ENCODE assay signal across 1 cellular context in the genomic region with DNA sequence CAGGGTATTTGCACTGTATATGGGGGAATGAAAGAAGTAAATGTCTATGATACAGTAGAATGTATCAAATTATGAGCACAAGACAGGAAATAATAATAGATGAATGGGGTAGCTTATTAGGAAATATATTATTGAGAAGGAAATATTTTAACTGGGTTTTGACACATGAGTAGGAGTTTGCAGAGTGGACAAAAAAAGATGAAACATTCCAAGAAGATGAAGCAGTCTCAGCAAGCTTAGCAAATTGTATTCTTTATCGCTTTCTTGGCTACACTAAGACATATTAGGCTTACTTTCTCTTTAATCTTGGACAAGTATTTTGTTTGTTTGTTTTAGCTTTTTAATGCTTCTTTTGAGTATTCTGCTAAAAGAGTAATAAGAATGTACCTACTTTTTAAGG.
TF ChIP-seq lines count a peak whose summit lies in the region.

No MANE protein-coding gene starts in this region.

TF ChIP-seq in HCT116, 20 proteins besides CTCF, POLR2A, EP300 and RAD21 (continued from another document):
- TF ChIP-seq, protein P1, sequence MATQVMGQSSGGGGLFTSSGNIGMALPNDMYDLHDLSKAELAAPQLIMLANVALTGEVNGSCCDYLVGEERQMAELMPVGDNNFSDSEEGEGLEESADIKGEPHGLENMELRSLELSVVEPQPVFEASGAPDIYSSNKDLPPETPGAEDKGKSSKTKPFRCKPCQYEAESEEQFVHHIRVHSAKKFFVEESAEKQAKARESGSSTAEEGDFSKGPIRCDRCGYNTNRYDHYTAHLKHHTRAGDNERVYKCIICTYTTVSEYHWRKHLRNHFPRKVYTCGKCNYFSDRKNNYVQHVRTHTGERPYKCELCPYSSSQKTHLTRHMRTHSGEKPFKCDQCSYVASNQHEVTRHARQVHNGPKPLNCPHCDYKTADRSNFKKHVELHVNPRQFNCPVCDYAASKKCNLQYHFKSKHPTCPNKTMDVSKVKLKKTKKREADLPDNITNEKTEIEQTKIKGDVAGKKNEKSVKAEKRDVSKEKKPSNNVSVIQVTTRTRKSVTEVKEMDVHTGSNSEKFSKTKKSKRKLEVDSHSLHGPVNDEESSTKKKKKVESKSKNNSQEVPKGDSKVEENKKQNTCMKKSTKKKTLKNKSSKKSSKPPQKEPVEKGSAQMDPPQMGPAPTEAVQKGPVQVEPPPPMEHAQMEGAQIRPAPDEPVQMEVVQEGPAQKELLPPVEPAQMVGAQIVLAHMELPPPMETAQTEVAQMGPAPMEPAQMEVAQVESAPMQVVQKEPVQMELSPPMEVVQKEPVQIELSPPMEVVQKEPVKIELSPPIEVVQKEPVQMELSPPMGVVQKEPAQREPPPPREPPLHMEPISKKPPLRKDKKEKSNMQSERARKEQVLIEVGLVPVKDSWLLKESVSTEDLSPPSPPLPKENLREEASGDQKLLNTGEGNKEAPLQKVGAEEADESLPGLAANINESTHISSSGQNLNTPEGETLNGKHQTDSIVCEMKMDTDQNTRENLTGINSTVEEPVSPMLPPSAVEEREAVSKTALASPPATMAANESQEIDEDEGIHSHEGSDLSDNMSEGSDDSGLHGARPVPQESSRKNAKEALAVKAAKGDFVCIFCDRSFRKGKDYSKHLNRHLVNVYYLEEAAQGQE (IDR thresholded peaks at IDR 0.05; ENCODE audit: low read depth) = no peak
- TF ChIP-seq, protein P2, sequence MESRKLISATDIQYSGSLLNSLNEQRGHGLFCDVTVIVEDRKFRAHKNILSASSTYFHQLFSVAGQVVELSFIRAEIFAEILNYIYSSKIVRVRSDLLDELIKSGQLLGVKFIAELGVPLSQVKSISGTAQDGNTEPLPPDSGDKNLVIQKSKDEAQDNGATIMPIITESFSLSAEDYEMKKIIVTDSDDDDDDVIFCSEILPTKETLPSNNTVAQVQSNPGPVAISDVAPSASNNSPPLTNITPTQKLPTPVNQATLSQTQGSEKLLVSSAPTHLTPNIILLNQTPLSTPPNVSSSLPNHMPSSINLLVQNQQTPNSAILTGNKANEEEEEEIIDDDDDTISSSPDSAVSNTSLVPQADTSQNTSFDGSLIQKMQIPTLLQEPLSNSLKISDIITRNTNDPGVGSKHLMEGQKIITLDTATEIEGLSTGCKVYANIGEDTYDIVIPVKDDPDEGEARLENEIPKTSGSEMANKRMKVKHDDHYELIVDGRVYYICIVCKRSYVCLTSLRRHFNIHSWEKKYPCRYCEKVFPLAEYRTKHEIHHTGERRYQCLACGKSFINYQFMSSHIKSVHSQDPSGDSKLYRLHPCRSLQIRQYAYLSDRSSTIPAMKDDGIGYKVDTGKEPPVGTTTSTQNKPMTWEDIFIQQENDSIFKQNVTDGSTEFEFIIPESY (IDR thresholded peaks at IDR 0.05; ENCODE audit: extremely low read depth, insufficient replicate concordance, low read length) = no peak
- TF ChIP-seq EGR1 (IDR thresholded peaks at IDR 0.05; ENCODE audit: low read depth) (no peak), EZH2 (IDR thresholded peaks at IDR 0.05) (no peak), SP1 (IDR thresholded peaks at IDR 0.05; ENCODE audit: low read depth) (no peak), SRF (IDR thresholded peaks at IDR 0.05; ENCODE audit: low read depth) (no peak), FOSL1 (IDR thresholded peaks at IDR 0.05; ENCODE audit: low read depth) (no peak), ZFX (IDR thresholded peaks at IDR 0.05) (no peak), TCF7L2 (IDR thresholded peaks at IDR 0.05; ENCODE audit: borderline replicate concordance, extremely low read depth, insufficient read depth, insufficient read length) (no peak), ELF1 (IDR thresholded peaks at IDR 0.05; ENCODE audit: borderline replicate concordance, low read depth) (no peak), EZH2phosphoT487 (IDR thresholded peaks at IDR 0.05; ENCODE audit: borderline replicate concordance) (no peak)
- TF ChIP-seq, protein P3, sequence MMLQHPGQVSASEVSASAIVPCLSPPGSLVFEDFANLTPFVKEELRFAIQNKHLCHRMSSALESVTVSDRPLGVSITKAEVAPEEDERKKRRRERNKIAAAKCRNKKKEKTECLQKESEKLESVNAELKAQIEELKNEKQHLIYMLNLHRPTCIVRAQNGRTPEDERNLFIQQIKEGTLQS (IDR thresholded peaks at IDR 0.05) = no peak
